14 cellular contexts compared by ENCODE assay signal in genomic region chr9:111280795-111281194, GRCh38. TPM values are rescaled to one million over a fixed set of nuclear protein-coding genes. Genes with fewer than 3 reads are reported as not detected.
"Had no signal": no experiment of that assay in that cellular context is flagged by ENCODE, and none has a peak within 500 bp of the region (broad histone marks: within the 10 kb centered on the region; RNA-seq: fewer than 3 reads in every experiment).

No MANE protein-coding gene starts in this region.

RNA-seq across cellular contexts. Expression of gene OR2K2, which starts 49.2 kb away (rescaled TPM):
- total RNA-seq: activated B cell treated with CpG ODN at 0.5 μM for 24 hours; activated CD4-positive, alpha-beta memory T cell treated with anti-CD3 and anti-CD28 coated beads for 36 hours; activated CD4-positive, alpha-beta memory T cell treated with anti-CD3 and anti-CD28 coated beads, Interleukin-2, amount 10 ng/mL, durations not matched to agents 7 days and 5 days; activated CD4-positive, alpha-beta T cell treated with anti-CD3 and anti-CD28 coated beads for 36 hours; activated CD4-positive, alpha-beta T cell treated with anti-CD3 and anti-CD28 coated beads, Interleukin-2, amount 10 ng/mL, durations not matched to agents 24 days and 14 days; activated CD4-positive, alpha-beta T cell treated with anti-CD3 and anti-CD28 coated beads, Interleukin-2, amount 10 ng/mL, durations not matched to agents 7 days and 5 days; activated CD8-positive, alpha-beta memory T cell treated with anti-CD3 and anti-CD28 coated beads for 36 hours; activated CD8-positive, alpha-beta memory T cell treated with anti-CD3 and anti-CD28 coated beads, Interleukin-2, amount 10 ng/mL, durations not matched to agents 7 days and 5 days; activated CD8-positive, alpha-beta T cell treated with anti-CD3 and anti-CD28 coated beads for 36 hours; activated CD8-positive, alpha-beta T cell treated with anti-CD3 and anti-CD28 coated beads, Interleukin-2, amount 10 ng/mL, durations not matched to agents 7 days and 5 days; T-helper 1 cell treated with Interleukin-12 subunit alpha and Interleukin-12 subunit beta and Interleukin-4 antibody, amounts not matched to agents 30 ng/mL and 1 ng/mL, for 36 hours; T-helper 17 cell; T-helper 2 cell treated with Interferon-gamma antibody and Interleukin-4, amounts not matched to agents 100 ng/mL and 5 ng/mL, for 36 hours; WTC11 had no signal
